ENCODE assay signal across 8 cellular contexts in the genomic region with DNA sequence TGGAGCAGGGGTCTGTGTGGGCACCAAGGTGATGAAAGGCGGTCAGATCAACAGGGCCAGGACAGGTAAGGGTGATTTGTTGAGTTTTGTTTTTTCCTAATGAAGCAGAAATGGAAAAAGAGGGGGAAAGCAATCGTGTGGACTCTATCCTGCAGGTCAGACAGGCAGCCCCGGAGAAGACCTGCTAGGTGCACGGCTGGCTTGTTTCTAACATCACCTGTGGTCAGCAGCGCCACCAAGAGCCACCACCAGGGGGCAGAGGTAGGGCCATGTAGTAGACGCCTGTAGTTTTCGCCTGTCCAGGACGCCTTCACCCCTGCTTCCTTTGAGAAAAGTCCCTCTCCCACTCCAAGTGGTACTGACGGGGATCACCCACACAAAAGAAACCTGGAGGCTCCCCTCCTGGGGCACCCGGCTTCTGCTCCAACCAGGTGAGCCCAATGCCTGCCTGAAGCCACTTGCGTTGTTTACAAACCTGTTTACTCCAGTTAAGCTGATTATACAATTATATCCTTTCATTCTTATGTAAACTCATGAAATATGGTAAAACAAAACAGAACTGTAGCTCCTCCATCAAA. TPM values are rescaled to one million over a fixed set of nuclear protein-coding genes. Genes with fewer than 3 reads are reported as not detected.
DNase-seq lines count a peak whose midpoint lies in the region; ATAC-seq lines count a peak whose summit lies in the region.

No MANE protein-coding gene starts in this region.

- peak overlapping the region in 6 of 10 experiments; percentile 25 to 55 (median 44); a peak in 11 of 20 replicates for H3K4me3 ChIP-seq in BLaER1 treated with 17β-estradiol and CSF1 and Interleukin-3, amounts not matched to agents 10 nM and 100 nM
- H3K4me3 ChIP-seq in H7 (ENCODE audit: insufficient read depth, low read depth, low read length) = no peak overlapping the region

- ATAC-seq in GM21737 (IDR thresholded peaks at IDR 0.05; ENCODE audit: unreplicated experiment) = no peak

- H3K9me3 ChIP-seq in BLaER1 treated with 17β-estradiol and CSF1 and Interleukin-3, amounts not matched to agents 10 nM and 100 nM (replicated peaks in 1 of 11) = peaks cover 0 to 12% (median 0%) of the 10 kb centered on the region in 11 experiments; a peak in 5 of 22 replicates

- H3K36me3 ChIP-seq in BLaER1 treated with 17β-estradiol and CSF1 and Interleukin-3, amounts not matched to agents 10 nM and 100 nM = peaks cover 17 to 22% (median 19%) of the 10 kb centered on the region in 11 experiments
- peaks cover 3% of the 10 kb centered on the region for H3K36me3 ChIP-seq in H7 (replicated peaks; ENCODE audit: control insufficient read depth, insufficient read depth, low read length)

- peaks cover 58 to 94% (median 77%) of the 10 kb centered on the region in 10 experiments for H3K4me1 ChIP-seq in BLaER1 treated with 17β-estradiol and CSF1 and Interleukin-3, amounts not matched to agents 10 nM and 100 nM

- H3K27ac ChIP-seq in BLaER1 treated with 17β-estradiol and CSF1 and Interleukin-3, amounts not matched to agents 10 nM and 100 nM = peak overlapping the region in 8 of 11 experiments; percentile 43 to 99 (median 76); a peak in 15 of 22 replicates

- H3K27me3 ChIP-seq in BLaER1 treated with 17β-estradiol and CSF1 and Interleukin-3, amounts not matched to agents 10 nM and 100 nM = no peaks in the 10 kb centered on the region
- H3K27me3 ChIP-seq in H7 (ENCODE audit: control insufficient read depth, insufficient read depth, low read length) = no peaks in the 10 kb centered on the region

- peaks cover 0 to 11% (median 0%) of the 10 kb centered on the region in 11 experiments; a peak in 4 of 22 replicates for H4K20me1 ChIP-seq in BLaER1 treated with 17β-estradiol and CSF1 and Interleukin-3, amounts not matched to agents 10 nM and 100 nM

- peak overlapping the region; percentile 35 to 99 (median 87) for H3K4me2 ChIP-seq in BLaER1 treated with 17β-estradiol and CSF1 and Interleukin-3, amounts not matched to agents 10 nM and 100 nM

- DNase-seq in H7 (peak; percentile 82), NCI-H345 (lab: John Stamatoyannopoulos, UW) (peak; percentile 89), kidney tubule cell (ENCODE audit: low spot score) (peak; percentile 86)
- DNase-seq in activated CD4-positive, CD25-positive, alpha-beta regulatory T cell treated with anti-CD3 and anti-CD28 coated beads, Interleukin-2, amount 50 U/mL, for 72 hours = peak; percentile 94
- peak; percentile 64 for DNase-seq in central memory CD4-positive, alpha-beta T cell
- peak; percentile 67 for DNase-seq in stimulated activated CD4-positive, alpha-beta T cell treated with anti-CD3 and anti-CD28 coated beads, Interleukin-2, amount 100 ng/mL, for 4 hours (ENCODE audit: low read depth)

- H3K9ac ChIP-seq in BLaER1 treated with 17β-estradiol and CSF1 and Interleukin-3, amounts not matched to agents 10 nM and 100 nM = peak overlapping the region in 8 of 11 experiments; percentile 7 to 76 (median 57); a peak in 14 of 22 replicates

RNA-seq across cellular contexts. Expression of gene SEC14L1, which starts 54.2 kb away (rescaled TPM):
- total RNA-seq in H7 (2014; rRNA removed; shearing (Covaris generic)) = 45.9 and 68.3 TPM in 2 replicates
